In genomic region chr5:64768358-64769312, GRCh38 we compare ENCODE assay signal across 9 cellular contexts. TPM values are rescaled to one million over a fixed set of nuclear protein-coding genes. Genes with fewer than 3 reads are reported as not detected.
DNase-seq lines count a peak whose midpoint lies in the region; ATAC-seq, FAIRE-seq and TF ChIP-seq lines count a peak whose summit lies in the region.
"Had no signal": no experiment of that assay in that cellular context is flagged by ENCODE, and none has a peak within 500 bp of the region (broad histone marks: within the 10 kb centered on the region; RNA-seq: fewer than 3 reads in every experiment).

TSS of gene CWC27 (plus strand) at chr5:64768930. CDS start at chr5:64769147, 217 bp downstream.
TSS of gene SREK1IP1 (minus strand) at chr5:64768691. CDS start at chr5:64768517, 174 bp downstream.

- H3K9ac ChIP-seq in keratinocyte (ENCODE audit: control insufficient read depth, extremely low read depth, insufficient read depth, low read length) = peak within 1 kb of the TSS; percentile 99

- H3K9me1 ChIP-seq in keratinocyte (ENCODE audit: control insufficient read depth, extremely low read depth, insufficient read depth, low read length) = no peaks in the 10 kb centered on the region

- DNase-seq in AG09319 (ENCODE audit: extremely low read depth, low read depth) = peak; percentile 80
- peak; percentile 84 for DNase-seq in NCI-H345 (lab: John Stamatoyannopoulos, UW)
- DNase-seq in cerebellar cortex (ENCODE audit: low spot score) = peak; percentile 92
- no peak for DNase-seq in keratinocyte (ENCODE audit: low read depth, low spot score)
- peak; percentile 55 to 59 for DNase-seq in stimulated activated CD4-positive, alpha-beta T cell treated with anti-CD3 and anti-CD28 coated beads, Interleukin-15, amount 100 ng/mL, for 1 hour (ENCODE audit: low read depth in 1 of 2, low spot score in 1 of 2)

- TF ChIP-seq CTCF in AG09319 (IDR thresholded peaks at IDR 0.05; ENCODE audit: low read depth, low read length) (peak; percentile 13), keratinocyte (optimal IDR thresholded peaks at IDR 0.05 in 1 of 3, IDR thresholded peaks at IDR 0.05 in 1 of 3, conservative IDR thresholded peaks at IDR 0.05 in 1 of 3; ENCODE audit: extremely low read depth in 1 of 3, insufficient read depth in 2 of 3, low read length in 3 of 3) (peak in 2 of 3 experiments; percentile 4 to 5)

- H3K4me2 ChIP-seq in keratinocyte (ENCODE audit: control insufficient read depth, extremely low read depth, insufficient read depth, low read depth, low read length) = peak within 1 kb of the TSS; percentile 99

- peaks cover 44% of the 10 kb centered on the region for H3K4me1 ChIP-seq in keratinocyte (ENCODE audit: control insufficient read depth, extremely low read depth, insufficient read depth, low read length)

- no peaks in the 10 kb centered on the region for H3K9me3 ChIP-seq in keratinocyte (ENCODE audit: control insufficient read depth, low read depth, low read length)

- peak; percentile 52 for TF ChIP-seq POLR2A in GM18951 (IDR thresholded peaks at IDR 0.05; ENCODE audit: extremely low read depth, insufficient read depth, insufficient read length)

- H3K79me2 ChIP-seq in keratinocyte (ENCODE audit: control insufficient read depth, insufficient read depth, low read length) = peaks cover 83% of the 10 kb centered on the region

- H3K27ac ChIP-seq in keratinocyte (ENCODE audit: control insufficient read depth, insufficient read depth, low read length) = peak within 1 kb of the TSS; percentile 98

- H3K4me3 ChIP-seq in keratinocyte (ENCODE audit: control insufficient read depth in 2 of 3, extremely low read depth in 1 of 3, insufficient read depth in 2 of 3, low read depth in 1 of 3, low read length in 3 of 3) = peak within 1 kb of the TSS; percentile 68 to 88 (median 85)

- peak; percentile 43 for FAIRE-seq in keratinocyte (lab: Jason Lieb, UNC)
- FAIRE-seq: colon had no signal

- H2AFZ ChIP-seq in keratinocyte (ENCODE audit: control insufficient read depth, low read length) = peak within 1 kb of the TSS; percentile 99

- H4K20me1 ChIP-seq in keratinocyte (ENCODE audit: control insufficient read depth, extremely low read depth, insufficient read depth, low read length) = no peaks in the 10 kb centered on the region

- no peaks in the 10 kb centered on the region for H3K27me3 ChIP-seq in keratinocyte (ENCODE audit: control insufficient read depth, extremely low read depth, insufficient read depth, low read length)

- dilution Hi-C loops in keratinocyte (cut with MboI; ENCODE audit: extremely low pct_ligation_motif_present, low sequenced_read_pairs) = no loop called here

- peaks cover 2 to 14% of the 10 kb centered on the region in 2 experiments for H3K36me3 ChIP-seq in keratinocyte (ENCODE audit: control insufficient read depth in 2 of 2, extremely low read depth in 1 of 2, insufficient read depth in 2 of 2, low read length in 2 of 2)

- ATAC-seq in HG03196 (IDR thresholded peaks at IDR 0.05; ENCODE audit: unreplicated experiment) = peak; percentile 98
- peak; percentile 97 to 98 for ATAC-seq in activated CD4-positive, CD25-positive, alpha-beta regulatory T cell treated with anti-CD3 and anti-CD28 coated beads, Interleukin-2, amount 50 U/mL, for 24 hours

- in situ Hi-C loops in GM18951 (cut with MboI; ENCODE audit: low sequenced_read_pairs, unreplicated experiment) = no loop called here

RNA-seq across cellular contexts. Expression of gene CWC27, which starts in this region (rescaled TPM):
- polyA plus RNA-seq in keratinocyte = 16.6 to 31.8 TPM (median 20.5 TPM) in 3 replicates
- 64.7 TPM for polyA plus RNA-seq in keratinocyte (2011; ENCODE audit: low read depth)
- polyA plus RNA-seq in keratinocyte (2011; cell fraction: cytosol; rRNA removed) = 17.2 and 30.1 TPM in 2 replicates
- 10.3 and 16.9 TPM in 2 replicates for polyA plus RNA-seq in keratinocyte (2011; cell fraction: nucleus; rRNA removed)
- 16.2 and 22.2 TPM in 2 replicates for polyA plus RNA-seq in keratinocyte (2012; ENCODE audit: low replicate concordance)
- 5.7 to 39.4 TPM (median 19.8 TPM) in 3 replicates for polyA minus RNA-seq in keratinocyte
- 8.1 TPM for polyA minus RNA-seq in keratinocyte (2011; cell fraction: cytosol; rRNA and poly(A)+ RNA removed)
- 13.1 and 18.8 TPM in 2 replicates for polyA minus RNA-seq in keratinocyte (2011; cell fraction: nucleus; rRNA and poly(A)+ RNA removed)

RNA-seq across cellular contexts. Expression of gene SREK1IP1, which starts in this region (rescaled TPM):
- 6.5 to 10.8 TPM (median 7.7 TPM) in 3 replicates for polyA plus RNA-seq in keratinocyte
- polyA plus RNA-seq in keratinocyte (2011; ENCODE audit: low read depth) = 71.2 TPM
- 6.0 and 8.9 TPM in 2 replicates for polyA plus RNA-seq in keratinocyte (2011; cell fraction: cytosol; rRNA removed)
- polyA plus RNA-seq in keratinocyte (2011; cell fraction: nucleus; rRNA removed) = 7.4 and 9.5 TPM in 2 replicates
- polyA plus RNA-seq in keratinocyte (2012; ENCODE audit: low replicate concordance) = 16.6 and 17.7 TPM in 2 replicates
- 7.0 to 12.1 TPM (median 11.8 TPM) in 3 replicates for polyA minus RNA-seq in keratinocyte
- polyA minus RNA-seq in keratinocyte (2011; cell fraction: cytosol; rRNA and poly(A)+ RNA removed) = 7.5 TPM
- 5.2 and 10.7 TPM in 2 replicates for polyA minus RNA-seq in keratinocyte (2011; cell fraction: nucleus; rRNA and poly(A)+ RNA removed)
